Comparison of ENCODE assay signal across 9 cellular contexts in genomic region chr21:36854391-36854790, GRCh38.
DNase-seq lines count a peak whose midpoint lies in the region; ATAC-seq and TF ChIP-seq lines count a peak whose summit lies in the region.
"Had no signal": no experiment of that assay in that cellular context is flagged by ENCODE, and none has a peak within 500 bp of the region (broad histone marks: within the 10 kb centered on the region; RNA-seq: fewer than 3 reads in every experiment).

No MANE protein-coding gene starts in this region.

- H3K27ac ChIP-seq in MM.1S (ENCODE audit: low read length) (no peak overlapping the region), tibial nerve (no peak overlapping the region)

- no peak overlapping the region for H3K9ac ChIP-seq in MM.1S (ENCODE audit: low read length)

- no peak overlapping the region for H3K27ac Mint-ChIP-seq in activated naive CD4-positive, alpha-beta T cell treated with anti-CD3 and anti-CD28 coated beads, Interleukin-2, amount 10 ng/mL, durations not matched to agents 7 days and 5 days
- H3K27ac Mint-ChIP-seq in activated naive CD8-positive, alpha-beta T cell treated with anti-CD3 and anti-CD28 coated beads for 36 hours = no peak overlapping the region
- no peak overlapping the region for H3K27ac Mint-ChIP-seq in activated T-helper 2 cell treated with anti-CD3 and anti-CD28 coated beads, Interferon-gamma antibody, Interleukin-2, Interleukin-4, amounts not matched to agents 10 μg/mL and 5 μg/mL and 100 μg/mL, durations not matched to agents 14 hours and 24 hours and 36 hours
- H3K27ac Mint-ChIP-seq: stimulated activated naive CD8-positive, alpha-beta T cell treated with anti-CD3 and anti-CD28 coated beads, Interleukin-15, Interleukin-2, amounts not matched to agents 100 ng/mL and 50 ng/mL, for 24 hours had no signal

- peak; percentile 27 for DNase-seq in activated naive CD4-positive, alpha-beta T cell treated with anti-CD3 and anti-CD28 coated beads, Interleukin-2, amount 10 ng/mL, durations not matched to agents 7 days and 5 days
- DNase-seq in activated naive CD4-positive, alpha-beta T cell treated with Interleukin-2 at 50 U/mL for 16 hours = no peak
- peak; percentile 23 for DNase-seq in MM.1S
- peak; percentile 16 for DNase-seq in activated naive CD8-positive, alpha-beta T cell treated with anti-CD3 and anti-CD28 coated beads for 36 hours
- peak; percentile 73 for DNase-seq in iPS-NIHi11 (ENCODE audit: low spot score)
- no peak for DNase-seq in tibial nerve (ENCODE audit: low spot score in 2 of 2)
- DNase-seq in activated T-helper 2 cell treated with anti-CD3 and anti-CD28 coated beads, Interferon-gamma antibody, Interleukin-2, Interleukin-4, amounts not matched to agents 10 μg/mL and 5 μg/mL and 100 μg/mL, durations not matched to agents 14 hours and 24 hours and 36 hours (ENCODE audit: low spot score) = no peak

- H4K20me1 ChIP-seq in MM.1S (ENCODE audit: insufficient read depth, low read length) = no peaks in the 10 kb centered on the region

- CTCF ChIA-PET in activated naive CD4-positive, alpha-beta T cell treated with anti-CD3 and anti-CD28 coated beads, Interleukin-2, amount 10 ng/mL, durations not matched to agents 7 days and 5 days (lab: Charles Lee) = interaction anchor here (0.5 to 1.2 kb wide), 8 partner anchors 10 to 1027 kb away, joined by 3 to 13 read pairs (median 3); no protein-coding TSS in a partner anchor

- H2AFZ ChIP-seq in MM.1S (ENCODE audit: low read length) = no peak overlapping the region

- no peak overlapping the region for H3K4me3 ChIP-seq in MM.1S (ENCODE audit: low read length)
- H3K4me3 ChIP-seq in tibial nerve = no peak overlapping the region

- H3K9me2 ChIP-seq in MM.1S (replicated peaks; ENCODE audit: insufficient read depth, low read length) = no peaks in the 10 kb centered on the region

- TF ChIP-seq EP300 in tibial nerve (IDR thresholded peaks at IDR 0.05) = no peak

- WGBS in tibial nerve, 2 donors = 32 to 47% methylated on average over 5 of the region's 5 CpGs

- peaks cover 5% of the 10 kb centered on the region for H3K36me3 Mint-ChIP-seq in activated naive CD4-positive, alpha-beta T cell treated with anti-CD3 and anti-CD28 coated beads, Interleukin-2, amount 10 ng/mL, durations not matched to agents 7 days and 5 days
- H3K36me3 Mint-ChIP-seq in activated naive CD8-positive, alpha-beta T cell treated with anti-CD3 and anti-CD28 coated beads for 36 hours = no peaks in the 10 kb centered on the region
- no peaks in the 10 kb centered on the region for H3K36me3 Mint-ChIP-seq in activated T-helper 2 cell treated with anti-CD3 and anti-CD28 coated beads, Interferon-gamma antibody, Interleukin-2, Interleukin-4, amounts not matched to agents 10 μg/mL and 5 μg/mL and 100 μg/mL, durations not matched to agents 14 hours and 24 hours and 36 hours (ENCODE audit: low read depth)

- no peak overlapping the region for H3K4me3 Mint-ChIP-seq in activated naive CD4-positive, alpha-beta T cell treated with anti-CD3 and anti-CD28 coated beads, Interleukin-2, amount 10 ng/mL, durations not matched to agents 7 days and 5 days
- no peak overlapping the region for H3K4me3 Mint-ChIP-seq in activated naive CD8-positive, alpha-beta T cell treated with anti-CD3 and anti-CD28 coated beads for 36 hours
- no peak overlapping the region for H3K4me3 Mint-ChIP-seq in activated T-helper 2 cell treated with anti-CD3 and anti-CD28 coated beads, Interferon-gamma antibody, Interleukin-2, Interleukin-4, amounts not matched to agents 10 μg/mL and 5 μg/mL and 100 μg/mL, durations not matched to agents 14 hours and 24 hours and 36 hours (ENCODE audit: low read depth)
- H3K4me3 Mint-ChIP-seq: stimulated activated naive CD8-positive, alpha-beta T cell treated with anti-CD3 and anti-CD28 coated beads, Interleukin-15, Interleukin-2, amounts not matched to agents 100 ng/mL and 50 ng/mL, for 24 hours had no signal

- intact Hi-C loops in activated T-helper 2 cell treated with anti-CD3 and anti-CD28 coated beads, Interferon-gamma antibody, Interleukin-2, Interleukin-4, amounts not matched to agents 10 μg/mL and 5 μg/mL and 100 μg/mL, durations not matched to agents 14 hours and 24 hours and 36 hours (cut with micrococcal nuclease) = no loop called here

- H3K27me3 Mint-ChIP-seq in activated naive CD4-positive, alpha-beta T cell treated with anti-CD3 and anti-CD28 coated beads, Interleukin-2, amount 10 ng/mL, durations not matched to agents 7 days and 5 days = no peaks in the 10 kb centered on the region
- H3K27me3 Mint-ChIP-seq in activated naive CD8-positive, alpha-beta T cell treated with anti-CD3 and anti-CD28 coated beads for 36 hours = no peaks in the 10 kb centered on the region
- peaks cover 2% of the 10 kb centered on the region for H3K27me3 Mint-ChIP-seq in activated T-helper 2 cell treated with anti-CD3 and anti-CD28 coated beads, Interferon-gamma antibody, Interleukin-2, Interleukin-4, amounts not matched to agents 10 μg/mL and 5 μg/mL and 100 μg/mL, durations not matched to agents 14 hours and 24 hours and 36 hours (ENCODE audit: low read depth)
- H3K27me3 Mint-ChIP-seq: stimulated activated naive CD8-positive, alpha-beta T cell treated with anti-CD3 and anti-CD28 coated beads, Interleukin-15, Interleukin-2, amounts not matched to agents 100 ng/mL and 50 ng/mL, for 24 hours had no signal

- no peak overlapping the region for H3K4me2 ChIP-seq in MM.1S (ENCODE audit: low read depth, low read length)

- no peak for ATAC-seq in GM21381 (IDR thresholded peaks at IDR 0.05; ENCODE audit: unreplicated experiment)

- no peaks in the 10 kb centered on the region for H3K36me3 ChIP-seq in MM.1S (replicated peaks; ENCODE audit: insufficient read depth, low read length)
- no peaks in the 10 kb centered on the region for H3K36me3 ChIP-seq in tibial nerve

- H3K9me3 Mint-ChIP-seq in activated naive CD4-positive, alpha-beta T cell treated with anti-CD3 and anti-CD28 coated beads, Interleukin-2, amount 10 ng/mL, durations not matched to agents 7 days and 5 days = no peaks in the 10 kb centered on the region
- no peaks in the 10 kb centered on the region for H3K9me3 Mint-ChIP-seq in activated naive CD8-positive, alpha-beta T cell treated with anti-CD3 and anti-CD28 coated beads for 36 hours
- no peaks in the 10 kb centered on the region for H3K9me3 Mint-ChIP-seq in activated T-helper 2 cell treated with anti-CD3 and anti-CD28 coated beads, Interferon-gamma antibody, Interleukin-2, Interleukin-4, amounts not matched to agents 10 μg/mL and 5 μg/mL and 100 μg/mL, durations not matched to agents 14 hours and 24 hours and 36 hours
- H3K9me3 Mint-ChIP-seq: stimulated activated naive CD8-positive, alpha-beta T cell treated with anti-CD3 and anti-CD28 coated beads, Interleukin-15, Interleukin-2, amounts not matched to agents 100 ng/mL and 50 ng/mL, for 24 hours had no signal

- H3K4me1 Mint-ChIP-seq in activated naive CD4-positive, alpha-beta T cell treated with anti-CD3 and anti-CD28 coated beads, Interleukin-2, amount 10 ng/mL, durations not matched to agents 7 days and 5 days = peaks cover 11% of the 10 kb centered on the region
- peaks cover 12% of the 10 kb centered on the region for H3K4me1 Mint-ChIP-seq in activated naive CD8-positive, alpha-beta T cell treated with anti-CD3 and anti-CD28 coated beads for 36 hours
- H3K4me1 Mint-ChIP-seq in activated T-helper 2 cell treated with anti-CD3 and anti-CD28 coated beads, Interferon-gamma antibody, Interleukin-2, Interleukin-4, amounts not matched to agents 10 μg/mL and 5 μg/mL and 100 μg/mL, durations not matched to agents 14 hours and 24 hours and 36 hours (ENCODE audit: low read depth) = peaks cover 14% of the 10 kb centered on the region

- no peaks in the 10 kb centered on the region for H3K4me1 ChIP-seq in MM.1S (ENCODE audit: low read length)
- peaks cover 0 to 3% (median 0%) of the 10 kb centered on the region in 4 donors for H3K4me1 ChIP-seq in tibial nerve

- H3K27me3 ChIP-seq in MM.1S (replicated peaks; ENCODE audit: insufficient read depth, low read length) (no peaks in the 10 kb centered on the region), tibial nerve (no peaks in the 10 kb centered on the region)

- TF ChIP-seq CTCF in MM.1S (IDR thresholded peaks at IDR 0.05; ENCODE audit: low read length) = peak; percentile 43
- TF ChIP-seq CTCF in tibial nerve (IDR thresholded peaks at IDR 0.05) = peak in 3 of 5 experiments; percentile 21 to 35 (median 24)

- H3K79me2 ChIP-seq in MM.1S (ENCODE audit: low read length) = no peaks in the 10 kb centered on the region

- H3K9me3 ChIP-seq in MM.1S (replicated peaks; ENCODE audit: insufficient read depth, low read length) = no peaks in the 10 kb centered on the region
- no peaks in the 10 kb centered on the region for H3K9me3 ChIP-seq in tibial nerve

- no peak for TF ChIP-seq POLR2A in tibial nerve (IDR thresholded peaks at IDR 0.05)

- no peaks in the 10 kb centered on the region for H3F3A ChIP-seq in MM.1S (ENCODE audit: insufficient read depth, low read length)

Comparison
In these comparisons a context has a peak if more than half of its experiments do, and no peak if none do; other contexts are left out.
1. DNase-seq: peak in activated naive CD4-positive, alpha-beta T cell treated with anti-CD3 and anti-CD28 coated beads, Interleukin-2, amount 10 ng/mL, durations not matched to agents 7 days and 5 days (single experiment), MM.1S (single experiment), activated naive CD8-positive, alpha-beta T cell treated with anti-CD3 and anti-CD28 coated beads for 36 hours (single experiment) and iPS-NIHi11 (single experiment); none in activated naive CD4-positive, alpha-beta T cell treated with Interleukin-2 at 50 U/mL for 16 hours (single experiment), tibial nerve (0 of 2) and activated T-helper 2 cell treated with anti-CD3 and anti-CD28 coated beads, Interferon-gamma antibody, Interleukin-2, Interleukin-4, amounts not matched to agents 10 μg/mL and 5 μg/mL and 100 μg/mL, durations not matched to agents 14 hours and 24 hours and 36 hours (single experiment).